In the genomic region with DNA sequence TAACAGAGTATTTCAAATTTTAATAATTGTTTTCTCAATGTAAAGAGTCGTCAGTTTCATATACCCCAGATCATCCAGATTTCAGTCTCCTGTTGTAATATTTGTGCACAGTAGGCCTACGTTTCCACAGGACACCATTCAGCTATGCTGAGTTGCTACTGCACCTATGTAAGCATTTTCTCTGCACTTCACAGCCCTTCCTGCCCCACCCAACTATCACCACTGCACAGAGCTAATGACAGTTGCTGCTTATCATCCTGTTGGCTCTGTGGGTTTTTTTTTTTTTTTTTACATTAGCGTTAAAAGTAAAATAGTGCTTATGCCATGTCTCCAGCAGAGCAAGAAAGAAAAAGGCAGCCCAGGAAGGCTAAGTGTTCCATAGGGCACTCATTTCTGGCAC, we compare ENCODE assay signal across 1 cellular context.
TF ChIP-seq lines count a peak whose summit lies in the region.

No MANE protein-coding gene starts in this region.

TF ChIP-seq in K562, 482 proteins besides CTCF, POLR2A, EP300 and RAD21 (continues in another document):
- 0 out of 2 replicates have a peak, but pooled peaks have one; percentile 39 for TF ChIP-seq MBD2 (IDR thresholded peaks at IDR 0.05; ENCODE audit: borderline replicate concordance, low read depth)
- TF ChIP-seq KLF1 (tag; IDR thresholded peaks at IDR 0.05) = 0 out of 2 replicates have a peak, but pooled peaks have one; percentile 61
- 0 out of 2 replicates have a peak, but pooled peaks have one; percentile 35 for TF ChIP-seq ZNF644 (tag; IDR thresholded peaks at IDR 0.05; ENCODE audit: low read depth)
- TF ChIP-seq ZKSCAN3 (CRISPR knock-in tag; IDR thresholded peaks at IDR 0.05) = no peak
- TF ChIP-seq TEAD4 (IDR thresholded peaks at IDR 0.05; ENCODE audit: low read length) = peak; percentile 89
- TF ChIP-seq TEAD4 (CRISPR knock-in tag; IDR thresholded peaks at IDR 0.05; ENCODE audit: borderline replicate concordance) = no peak
- TF ChIP-seq MAFG (tag; conservative IDR thresholded peaks at IDR 0.05) = peak; percentile 51
- TF ChIP-seq HDAC2 (IDR thresholded peaks at IDR 0.05) = peak; percentile 15; the same call in 1 of the 2 replicates
- peak; percentile 77 for TF ChIP-seq ETV1 (tag; conservative IDR thresholded peaks at IDR 0.05; ENCODE audit: low read depth)
- TF ChIP-seq PBX2 (CRISPR knock-in tag; IDR thresholded peaks at IDR 0.05; ENCODE audit: low read depth) = no peak
- peak; percentile 46; the same call in 1 of the 2 replicates for TF ChIP-seq PBX2 (tag; conservative IDR thresholded peaks at IDR 0.05; ENCODE audit: low read depth)
- TF ChIP-seq GATA2 (CRISPR knock-in tag; IDR thresholded peaks at IDR 0.05) = peak; percentile 74
- peak; percentile 14; the same call in 1 of the 2 replicates for TF ChIP-seq CTBP1 (IDR thresholded peaks at IDR 0.05; ENCODE audit: borderline replicate concordance)
- TF ChIP-seq, protein P1, sequence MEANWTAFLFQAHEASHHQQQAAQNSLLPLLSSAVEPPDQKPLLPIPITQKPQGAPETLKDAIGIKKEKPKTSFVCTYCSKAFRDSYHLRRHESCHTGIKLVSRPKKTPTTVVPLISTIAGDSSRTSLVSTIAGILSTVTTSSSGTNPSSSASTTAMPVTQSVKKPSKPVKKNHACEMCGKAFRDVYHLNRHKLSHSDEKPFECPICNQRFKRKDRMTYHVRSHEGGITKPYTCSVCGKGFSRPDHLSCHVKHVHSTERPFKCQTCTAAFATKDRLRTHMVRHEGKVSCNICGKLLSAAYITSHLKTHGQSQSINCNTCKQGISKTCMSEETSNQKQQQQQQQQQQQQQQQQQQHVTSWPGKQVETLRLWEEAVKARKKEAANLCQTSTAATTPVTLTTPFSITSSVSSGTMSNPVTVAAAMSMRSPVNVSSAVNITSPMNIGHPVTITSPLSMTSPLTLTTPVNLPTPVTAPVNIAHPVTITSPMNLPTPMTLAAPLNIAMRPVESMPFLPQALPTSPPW (CRISPR knock-in tag; IDR thresholded peaks at IDR 0.05) = peak; percentile 56
- TF ChIP-seq C11orf30 (IDR thresholded peaks at IDR 0.05; ENCODE audit: low read depth) = peak; percentile 41; the same call in 1 of the 2 replicates
- peak; percentile 76 for TF ChIP-seq POLR2AphosphoS5 (IDR thresholded peaks at IDR 0.05; ENCODE audit: control insufficient read depth, insufficient read depth, low read depth, low read length)
- no peak for TF ChIP-seq FOXJ2 (tag; IDR thresholded peaks at IDR 0.05)
- TF ChIP-seq CBX5 (IDR thresholded peaks at IDR 0.05; ENCODE audit: borderline replicate concordance, low read depth) = no peak
- no peak for TF ChIP-seq KAT8 (IDR thresholded peaks at IDR 0.05; ENCODE audit: low read depth)
- TF ChIP-seq HDAC6 (IDR thresholded peaks at IDR 0.05; ENCODE audit: low read depth, low read length) = no peak
- TF ChIP-seq SMAD4 (CRISPR knock-in tag; conservative IDR thresholded peaks at IDR 0.05) = 0 out of 2 replicates have a peak, but pooled peaks have one; percentile 12
- peak; percentile 85 for TF ChIP-seq SMARCA4 (IDR thresholded peaks at IDR 0.05)
- peak; percentile 45; the same call in 1 of the 2 replicates for TF ChIP-seq NCOA1 (IDR thresholded peaks at IDR 0.05; ENCODE audit: low read depth)
- peak; percentile 98 for TF ChIP-seq ZNF384 (IDR thresholded peaks at IDR 0.05; ENCODE audit: low read depth, low read length)
- TF ChIP-seq ZNF707 (CRISPR knock-in tag; conservative IDR thresholded peaks at IDR 0.05) = no peak
- peak; percentile 68 for TF ChIP-seq CREM (IDR thresholded peaks at IDR 0.05; ENCODE audit: low read depth)
- peak; percentile 65 for TF ChIP-seq NFE2 (IDR thresholded peaks at IDR 0.05; ENCODE audit: low read depth)
- no peak; a peak in 1 of 4 replicates for TF ChIP-seq ZNF639 (CRISPR knock-in tag; conservative IDR thresholded peaks at IDR 0.05 in 1 of 2, IDR thresholded peaks at IDR 0.05 in 1 of 2)
- TF ChIP-seq BRD4 (IDR thresholded peaks at IDR 0.05) = no peak
- TF ChIP-seq ZNF316 (IDR thresholded peaks at IDR 0.05) = peak; percentile 48; the same call in 1 of the 2 replicates
- peak in 1 of 2 experiments; percentile 45; a peak in 1 of 3 replicates for TF ChIP-seq CBX3 (IDR thresholded peaks at IDR 0.05; ENCODE audit: borderline replicate concordance in 1 of 2, low read length in 2 of 2)
- TF ChIP-seq NCOA6 (IDR thresholded peaks at IDR 0.05) = no peak
- TF ChIP-seq, protein P2, sequence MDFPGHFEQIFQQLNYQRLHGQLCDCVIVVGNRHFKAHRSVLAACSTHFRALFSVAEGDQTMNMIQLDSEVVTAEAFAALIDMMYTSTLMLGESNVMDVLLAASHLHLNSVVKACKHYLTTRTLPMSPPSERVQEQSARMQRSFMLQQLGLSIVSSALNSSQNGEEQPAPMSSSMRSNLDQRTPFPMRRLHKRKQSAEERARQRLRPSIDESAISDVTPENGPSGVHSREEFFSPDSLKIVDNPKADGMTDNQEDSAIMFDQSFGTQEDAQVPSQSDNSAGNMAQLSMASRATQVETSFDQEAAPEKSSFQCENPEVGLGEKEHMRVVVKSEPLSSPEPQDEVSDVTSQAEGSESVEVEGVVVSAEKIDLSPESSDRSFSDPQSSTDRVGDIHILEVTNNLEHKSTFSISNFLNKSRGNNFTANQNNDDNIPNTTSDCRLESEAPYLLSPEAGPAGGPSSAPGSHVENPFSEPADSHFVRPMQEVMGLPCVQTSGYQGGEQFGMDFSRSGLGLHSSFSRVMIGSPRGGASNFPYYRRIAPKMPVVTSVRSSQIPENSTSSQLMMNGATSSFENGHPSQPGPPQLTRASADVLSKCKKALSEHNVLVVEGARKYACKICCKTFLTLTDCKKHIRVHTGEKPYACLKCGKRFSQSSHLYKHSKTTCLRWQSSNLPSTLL (IDR thresholded peaks at IDR 0.05) = no peak
- TF ChIP-seq RBM34 (IDR thresholded peaks at IDR 0.05; ENCODE audit: borderline replicate concordance, insufficient read depth, low read length) = no peak
- peak; percentile 69 for TF ChIP-seq SOX6 (IDR thresholded peaks at IDR 0.05)
- TF ChIP-seq NR4A1 (CRISPR knock-in tag; IDR thresholded peaks at IDR 0.05) = no peak
- no peak for TF ChIP-seq NR4A1 (tag; IDR thresholded peaks at IDR 0.05)
- TF ChIP-seq MAFK (IDR thresholded peaks at IDR 0.05; ENCODE audit: low read length) = 0 out of 2 replicates have a peak, but pooled peaks have one; percentile 15
- peak; percentile 77 for TF ChIP-seq PML (IDR thresholded peaks at IDR 0.05; ENCODE audit: low read length)
- peak; percentile 90 for TF ChIP-seq ARID1B (IDR thresholded peaks at IDR 0.05)
- TF ChIP-seq ZNF668 (CRISPR knock-in tag; IDR thresholded peaks at IDR 0.05) = no peak
- peak; percentile 91 for TF ChIP-seq TCF3 (CRISPR knock-in tag; IDR thresholded peaks at IDR 0.05)
- TF ChIP-seq, protein P3, sequence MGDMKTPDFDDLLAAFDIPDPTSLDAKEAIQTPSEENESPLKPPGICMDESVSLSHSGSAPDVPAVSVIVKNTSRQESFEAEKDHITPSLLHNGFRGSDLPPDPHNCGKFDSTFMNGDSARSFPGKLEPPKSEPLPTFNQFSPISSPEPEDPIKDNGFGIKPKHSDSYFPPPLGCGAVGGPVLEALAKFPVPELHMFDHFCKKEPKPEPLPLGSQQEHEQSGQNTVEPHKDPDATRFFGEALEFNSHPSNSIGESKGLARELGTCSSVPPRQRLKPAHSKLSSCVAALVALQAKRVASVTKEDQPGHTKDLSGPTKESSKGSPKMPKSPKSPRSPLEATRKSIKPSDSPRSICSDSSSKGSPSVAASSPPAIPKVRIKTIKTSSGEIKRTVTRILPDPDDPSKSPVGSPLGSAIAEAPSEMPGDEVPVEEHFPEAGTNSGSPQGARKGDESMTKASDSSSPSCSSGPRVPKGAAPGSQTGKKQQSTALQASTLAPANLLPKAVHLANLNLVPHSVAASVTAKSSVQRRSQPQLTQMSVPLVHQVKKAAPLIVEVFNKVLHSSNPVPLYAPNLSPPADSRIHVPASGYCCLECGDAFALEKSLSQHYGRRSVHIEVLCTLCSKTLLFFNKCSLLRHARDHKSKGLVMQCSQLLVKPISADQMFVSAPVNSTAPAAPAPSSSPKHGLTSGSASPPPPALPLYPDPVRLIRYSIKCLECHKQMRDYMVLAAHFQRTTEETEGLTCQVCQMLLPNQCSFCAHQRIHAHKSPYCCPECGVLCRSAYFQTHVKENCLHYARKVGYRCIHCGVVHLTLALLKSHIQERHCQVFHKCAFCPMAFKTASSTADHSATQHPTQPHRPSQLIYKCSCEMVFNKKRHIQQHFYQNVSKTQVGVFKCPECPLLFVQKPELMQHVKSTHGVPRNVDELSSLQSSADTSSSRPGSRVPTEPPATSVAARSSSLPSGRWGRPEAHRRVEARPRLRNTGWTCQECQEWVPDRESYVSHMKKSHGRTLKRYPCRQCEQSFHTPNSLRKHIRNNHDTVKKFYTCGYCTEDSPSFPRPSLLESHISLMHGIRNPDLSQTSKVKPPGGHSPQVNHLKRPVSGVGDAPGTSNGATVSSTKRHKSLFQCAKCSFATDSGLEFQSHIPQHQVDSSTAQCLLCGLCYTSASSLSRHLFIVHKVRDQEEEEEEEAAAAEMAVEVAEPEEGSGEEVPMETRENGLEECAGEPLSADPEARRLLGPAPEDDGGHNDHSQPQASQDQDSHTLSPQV (IDR thresholded peaks at IDR 0.05) = 0 out of 2 replicates have a peak, but pooled peaks have one; percentile 29
- peak; percentile 40 for TF ChIP-seq TBP (optimal IDR thresholded peaks at IDR 0.05; ENCODE audit: low read depth, low read length)
- TF ChIP-seq TAL1 (IDR thresholded peaks at IDR 0.05) = peak; percentile 89
- TF ChIP-seq CHD2 (IDR thresholded peaks at IDR 0.05; ENCODE audit: low read depth, low read length) = 0 out of 2 replicates have a peak, but pooled peaks have one; percentile 29
- peak; percentile 50 for TF ChIP-seq NFIC (IDR thresholded peaks at IDR 0.05)
- peak; percentile 58 for TF ChIP-seq DACH1 (IDR thresholded peaks at IDR 0.05; ENCODE audit: partially characterized antibody)
- TF ChIP-seq CBFA2T2 (conservative IDR thresholded peaks at IDR 0.05) = peak; percentile 80
- TF ChIP-seq MCM3 (IDR thresholded peaks at IDR 0.05) = no peak
- no peak for TF ChIP-seq ARID3B (CRISPR knock-in tag; IDR thresholded peaks at IDR 0.05; ENCODE audit: borderline replicate concordance)
- TF ChIP-seq FOXO4 (CRISPR knock-in tag; IDR thresholded peaks at IDR 0.05) = no peak
- no peak for TF ChIP-seq ADNP (tag; IDR thresholded peaks at IDR 0.05)
- peak; percentile 39 for TF ChIP-seq NEUROD1 (IDR thresholded peaks at IDR 0.05; ENCODE audit: borderline replicate concordance, low read depth, low read length, partially characterized antibody)
- no peak for TF ChIP-seq ZNF586 (CRISPR knock-in tag; conservative IDR thresholded peaks at IDR 0.05)
- no peak for TF ChIP-seq PYGO2 (tag; IDR thresholded peaks at IDR 0.05)
- TF ChIP-seq SMARCC2 (IDR thresholded peaks at IDR 0.05; ENCODE audit: low read depth) = peak; percentile 55; the same call in 1 of the 2 replicates
- peak; percentile 78 for TF ChIP-seq MTA2 (IDR thresholded peaks at IDR 0.05; ENCODE audit: low read depth)
